1 cellular context compared by ENCODE assay signal in the genomic region with DNA sequence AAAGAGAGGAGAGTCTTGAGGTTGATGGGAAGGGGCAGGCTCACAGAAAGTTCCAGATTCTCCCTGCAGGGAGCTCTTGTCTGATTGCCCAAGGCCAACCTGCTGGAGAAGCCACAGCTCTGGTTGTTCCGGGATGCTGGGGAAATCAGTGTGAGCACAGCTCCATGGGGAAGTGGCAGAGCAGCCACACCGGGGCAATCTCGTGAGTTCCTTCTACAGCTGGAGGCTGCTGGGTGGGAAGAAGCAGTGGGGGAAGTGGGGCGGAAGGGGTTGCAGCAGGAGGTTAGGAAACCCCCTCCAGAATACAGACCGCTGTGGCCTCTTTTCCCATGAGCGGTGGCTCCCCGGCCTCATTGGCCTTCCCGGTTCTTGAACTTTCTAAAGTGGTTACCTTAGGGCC.
TF ChIP-seq lines count a peak whose summit lies in the region.

No MANE protein-coding gene starts in this region.

TF ChIP-seq in HepG2, 621 proteins besides CTCF, POLR2A, EP300 and RAD21:
- TF ChIP-seq ZHX1 (CRISPR knock-in tag; IDR thresholded peaks at IDR 0.05; ENCODE audit: low read depth) (no peak), KDM1A (CRISPR knock-in tag; IDR thresholded peaks at IDR 0.05) (no peak), KDM2A (CRISPR knock-in tag; IDR thresholded peaks at IDR 0.05; ENCODE audit: borderline replicate concordance, low read depth) (no peak), SYNCRIP (IDR thresholded peaks at IDR 0.05; ENCODE audit: insufficient read depth, low read depth, low read length) (no peak), ZNF326 (CRISPR knock-in tag; IDR thresholded peaks at IDR 0.05; ENCODE audit: borderline replicate concordance) (no peak), ZBTB10 (CRISPR knock-in tag; IDR thresholded peaks at IDR 0.05; ENCODE audit: borderline replicate concordance) (no peak)
- TF ChIP-seq, protein P1, sequence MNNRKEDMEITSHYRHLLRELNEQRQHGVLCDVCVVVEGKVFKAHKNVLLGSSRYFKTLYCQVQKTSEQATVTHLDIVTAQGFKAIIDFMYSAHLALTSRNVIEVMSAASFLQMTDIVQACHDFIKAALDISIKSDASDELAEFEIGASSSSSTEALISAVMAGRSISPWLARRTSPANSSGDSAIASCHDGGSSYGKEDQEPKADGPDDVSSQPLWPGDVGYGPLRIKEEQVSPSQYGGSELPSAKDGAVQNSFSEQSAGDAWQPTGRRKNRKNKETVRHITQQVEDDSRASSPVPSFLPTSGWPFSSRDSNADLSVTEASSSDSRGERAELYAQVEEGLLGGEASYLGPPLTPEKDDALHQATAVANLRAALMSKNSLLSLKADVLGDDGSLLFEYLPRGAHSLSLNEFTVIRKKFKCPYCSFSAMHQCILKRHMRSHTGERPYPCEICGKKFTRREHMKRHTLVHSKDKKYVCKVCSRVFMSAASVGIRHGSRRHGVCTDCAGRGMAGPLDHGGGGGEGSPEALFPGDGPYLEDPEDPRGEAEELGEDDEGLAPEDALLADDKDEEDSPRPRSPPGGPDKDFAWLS (CRISPR knock-in tag; IDR thresholded peaks at IDR 0.05; ENCODE audit: borderline replicate concordance) = no peak
